In the genomic region with DNA sequence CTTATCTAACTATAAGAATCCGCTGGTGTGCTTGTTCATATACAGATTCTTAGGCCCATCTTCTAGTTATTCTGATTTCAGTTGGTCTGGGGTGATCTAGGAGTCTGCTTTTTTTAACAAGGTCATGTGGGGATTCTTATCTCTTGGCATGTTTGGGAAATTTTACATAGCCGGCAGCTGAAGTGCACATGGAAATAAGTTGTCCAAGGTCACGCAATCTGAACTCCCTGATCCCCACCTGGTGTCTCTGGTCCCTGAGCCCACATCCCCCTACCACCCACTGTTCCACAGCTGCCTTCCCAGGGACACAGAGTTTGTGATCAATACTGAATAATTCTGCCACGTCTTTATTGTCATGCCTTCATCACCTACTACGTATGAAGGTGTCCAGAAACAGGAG, we compare ENCODE assay signal across 18 cellular contexts.
"Had no signal": no experiment of that assay in that cellular context is flagged by ENCODE, and none has a peak within 500 bp of the region (broad histone marks: within the 10 kb centered on the region; RNA-seq: fewer than 3 reads in every experiment).

No MANE protein-coding gene starts in this region.

- H3K9ac ChIP-seq: neural progenitor cell had no signal

- H3K36me3 ChIP-seq: neural progenitor cell had no signal

- H3K9me3 ChIP-seq: esophagus squamous epithelium, gastroesophageal sphincter, thyroid gland had no signal

- H3K4me1 Mint-ChIP-seq: activated T-helper 17 cell treated with anti-CD3 and anti-CD28 coated beads, Interleukin-2, amount 50 U/mL, for 72 hours had no signal

- ATAC-seq: activated naive CD4-positive, alpha-beta T cell treated with anti-CD3 and anti-CD28 coated beads, Interleukin-2, amount 50 U/mL, for 72 hours; activated T-helper 17 cell treated with anti-CD3 and anti-CD28 coated beads, Interleukin-2, amount 50 U/mL, for 72 hours; gastroesophageal sphincter; naive thymus-derived CD8-positive, alpha-beta T cell had no signal

- H3K27ac Mint-ChIP-seq: activated naive CD4-positive, alpha-beta T cell treated with anti-CD3 and anti-CD28 coated beads, Interleukin-2, amount 50 U/mL, for 72 hours; activated T-helper 17 cell treated with anti-CD3 and anti-CD28 coated beads, Interleukin-2, amount 50 U/mL, for 72 hours; mesothelial cell of epicardium; neural progenitor cell; progenitor cell of endocrine pancreas had no signal

- H3K27ac ChIP-seq: coronary artery, gastroesophageal sphincter, neural progenitor cell had no signal

- H3K4me3 Mint-ChIP-seq: activated T-helper 17 cell treated with anti-CD3 and anti-CD28 coated beads, Interleukin-2, amount 50 U/mL, for 72 hours; mesothelial cell of epicardium; naive thymus-derived CD8-positive, alpha-beta T cell; neural progenitor cell had no signal

- H3K27me3 ChIP-seq: esophagus squamous epithelium, gastroesophageal sphincter, neural progenitor cell, thyroid gland had no signal

- H3K9me3 Mint-ChIP-seq: activated naive CD4-positive, alpha-beta T cell treated with anti-CD3 and anti-CD28 coated beads, Interleukin-2, amount 50 U/mL, for 72 hours; activated T-helper 17 cell treated with anti-CD3 and anti-CD28 coated beads, Interleukin-2, amount 50 U/mL, for 72 hours; mesothelial cell of epicardium; naive thymus-derived CD8-positive, alpha-beta T cell; neural progenitor cell had no signal

- H3K27me3 Mint-ChIP-seq: activated T-helper 17 cell treated with anti-CD3 and anti-CD28 coated beads, Interleukin-2, amount 50 U/mL, for 72 hours; naive thymus-derived CD8-positive, alpha-beta T cell; progenitor cell of endocrine pancreas had no signal

- H3K4me3 ChIP-seq: coronary artery, esophagus squamous epithelium, gastroesophageal sphincter, neural progenitor cell, skin epidermis, thyroid gland had no signal

- DNase-seq: activated T-cell treated with anti-CD3 and anti-CD28 coated beads, Interleukin-2, amount 50 U/mL, for 1 hour; amniotic stem cell; cerebellar nuclear complex; esophagus squamous epithelium; head of caudate nucleus; naive thymus-derived CD8-positive, alpha-beta T cell; stimulated activated CD4-positive, alpha-beta T cell treated with anti-CD3 and anti-CD28 coated beads, Interleukin-2, amount 100 ng/mL, for 24 hours; stimulated activated naive CD4-positive, alpha-beta T cell; T-helper 9 cell; thyroid gland had no signal
